ENCODE assay signal across 1 cellular context in the genomic region with DNA sequence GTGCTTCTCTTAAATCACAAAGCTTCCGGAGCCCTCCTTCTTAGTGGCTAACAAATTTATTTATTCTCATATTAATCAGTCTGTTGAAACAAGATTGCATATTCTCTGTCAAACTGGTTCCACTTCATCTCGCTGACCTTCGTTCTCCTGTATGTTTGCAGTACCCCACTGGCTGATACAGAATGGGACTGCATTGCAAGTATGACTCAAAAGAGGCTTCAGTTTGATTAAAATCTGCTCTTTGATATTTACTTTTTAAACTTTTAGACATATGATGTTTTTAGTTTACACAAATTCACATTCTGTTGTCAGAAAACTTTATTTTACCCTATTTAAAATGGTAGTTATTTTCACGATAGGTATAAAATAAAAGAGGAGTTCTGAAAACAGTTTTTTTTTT.
TF ChIP-seq lines count a peak whose summit lies in the region.

No MANE protein-coding gene starts in this region.

TF ChIP-seq in HepG2, 621 proteins besides CTCF, POLR2A, EP300 and RAD21 (continues in another document):
- TF ChIP-seq ZNF749 (CRISPR knock-in tag; IDR thresholded peaks at IDR 0.05; ENCODE audit: borderline replicate concordance) (no peak), ZNF800 (CRISPR knock-in tag; IDR thresholded peaks at IDR 0.05) (no peak), NCOA5 (CRISPR knock-in tag; IDR thresholded peaks at IDR 0.05) (no peak), ZSCAN29 (CRISPR knock-in tag; conservative IDR thresholded peaks at IDR 0.05) (0 out of 2 replicates have a peak, but pooled peaks have one; percentile 30), HDAC1 (CRISPR knock-in tag; IDR thresholded peaks at IDR 0.05) (no peak), ZNF569 (CRISPR knock-in tag; IDR thresholded peaks at IDR 0.05; ENCODE audit: borderline replicate concordance) (no peak), ZNF180 (CRISPR knock-in tag; IDR thresholded peaks at IDR 0.05; ENCODE audit: borderline replicate concordance, low read depth) (no peak), THYN1 (CRISPR knock-in tag; IDR thresholded peaks at IDR 0.05; ENCODE audit: borderline replicate concordance, low read depth) (no peak), JUNB (CRISPR knock-in tag; IDR thresholded peaks at IDR 0.05; ENCODE audit: borderline replicate concordance) (no peak), ASH2L (IDR thresholded peaks at IDR 0.05; ENCODE audit: insufficient read length, low read depth, low read length) (peak; percentile 54), LCORL (IDR thresholded peaks at IDR 0.05) (no peak), LCORL (CRISPR knock-in tag; IDR thresholded peaks at IDR 0.05) (no peak), HNF4G (IDR thresholded peaks at IDR 0.05; ENCODE audit: borderline replicate concordance, low read depth, low read length) (peak; percentile 85), HNF4G (CRISPR knock-in tag; IDR thresholded peaks at IDR 0.05; ENCODE audit: borderline replicate concordance, low read depth) (no peak), PATZ1 (CRISPR knock-in tag; IDR thresholded peaks at IDR 0.05) (peak; percentile 28; the same call in 1 of the 2 replicates), TBP (CRISPR knock-in tag; IDR thresholded peaks at IDR 0.05) (no peak), DPF2 (CRISPR knock-in tag; IDR thresholded peaks at IDR 0.05; ENCODE audit: borderline replicate concordance, low read depth) (peak; percentile 68), ATM (IDR thresholded peaks at IDR 0.05; ENCODE audit: borderline replicate concordance) (no peak), KMT2A (CRISPR knock-in tag; IDR thresholded peaks at IDR 0.05) (no peak), SOX6 (IDR thresholded peaks at IDR 0.05) (no peak), SOX6 (CRISPR knock-in tag; IDR thresholded peaks at IDR 0.05) (peak; percentile 32; the same call in 1 of the 2 replicates), SYNCRIP (IDR thresholded peaks at IDR 0.05; ENCODE audit: insufficient read depth, low read depth, low read length) (no peak), SMARCC2 (IDR thresholded peaks at IDR 0.05) (no peak), AGO1 (IDR thresholded peaks at IDR 0.05; ENCODE audit: low read depth, low read length, poor library complexity, severe bottlenecking) (no peak), MATR3 (CRISPR knock-in tag; IDR thresholded peaks at IDR 0.05) (no peak), ZNF883 (CRISPR knock-in tag; IDR thresholded peaks at IDR 0.05; ENCODE audit: not compliant biosample characterization) (no peak), MYNN (CRISPR knock-in tag; IDR thresholded peaks at IDR 0.05; ENCODE audit: low read depth) (no peak), NCOR1 (IDR thresholded peaks at IDR 0.05; ENCODE audit: borderline replicate concordance, low read length) (0 out of 2 replicates have a peak, but pooled peaks have one; percentile 17), RXRB (CRISPR knock-in tag; IDR thresholded peaks at IDR 0.05; ENCODE audit: borderline replicate concordance) (peak; percentile 26; the same call in 1 of the 2 replicates), PCBP1 (IDR thresholded peaks at IDR 0.05; ENCODE audit: borderline replicate concordance, low read depth, low read length) (no peak), GFI1 (CRISPR knock-in tag; IDR thresholded peaks at IDR 0.05; ENCODE audit: borderline replicate concordance) (no peak; the same call in 1 of the 2 replicates), PRMT3 (CRISPR knock-in tag; IDR thresholded peaks at IDR 0.05; ENCODE audit: borderline replicate concordance, low read depth) (no peak), GTF3A (CRISPR knock-in tag; conservative IDR thresholded peaks at IDR 0.05) (no peak), HIC2 (CRISPR knock-in tag; IDR thresholded peaks at IDR 0.05; ENCODE audit: low read depth) (no peak), CBX5 (CRISPR knock-in tag; IDR thresholded peaks at IDR 0.05; ENCODE audit: borderline replicate concordance) (no peak), CEBPB (IDR thresholded peaks at IDR 0.05; ENCODE audit: borderline replicate concordance, low read depth, low read length) (0 out of 2 replicates have a peak, but pooled peaks have one; percentile 21), ATF3 (CRISPR knock-in tag; IDR thresholded peaks at IDR 0.05) (no peak), ETV5 (CRISPR knock-in tag; IDR thresholded peaks at IDR 0.05; ENCODE audit: borderline replicate concordance) (peak; percentile 9; the same call in 1 of the 2 replicates), FOXP4 (CRISPR knock-in tag; IDR thresholded peaks at IDR 0.05) (peak; percentile 66), CENPX (CRISPR knock-in tag; IDR thresholded peaks at IDR 0.05) (no peak), GABPB1 (CRISPR knock-in tag; IDR thresholded peaks at IDR 0.05) (no peak), FOXA3 (CRISPR knock-in tag; IDR thresholded peaks at IDR 0.05) (peak; percentile 64; the same call in 1 of the 2 replicates)
- TF ChIP-seq, protein P1, sequence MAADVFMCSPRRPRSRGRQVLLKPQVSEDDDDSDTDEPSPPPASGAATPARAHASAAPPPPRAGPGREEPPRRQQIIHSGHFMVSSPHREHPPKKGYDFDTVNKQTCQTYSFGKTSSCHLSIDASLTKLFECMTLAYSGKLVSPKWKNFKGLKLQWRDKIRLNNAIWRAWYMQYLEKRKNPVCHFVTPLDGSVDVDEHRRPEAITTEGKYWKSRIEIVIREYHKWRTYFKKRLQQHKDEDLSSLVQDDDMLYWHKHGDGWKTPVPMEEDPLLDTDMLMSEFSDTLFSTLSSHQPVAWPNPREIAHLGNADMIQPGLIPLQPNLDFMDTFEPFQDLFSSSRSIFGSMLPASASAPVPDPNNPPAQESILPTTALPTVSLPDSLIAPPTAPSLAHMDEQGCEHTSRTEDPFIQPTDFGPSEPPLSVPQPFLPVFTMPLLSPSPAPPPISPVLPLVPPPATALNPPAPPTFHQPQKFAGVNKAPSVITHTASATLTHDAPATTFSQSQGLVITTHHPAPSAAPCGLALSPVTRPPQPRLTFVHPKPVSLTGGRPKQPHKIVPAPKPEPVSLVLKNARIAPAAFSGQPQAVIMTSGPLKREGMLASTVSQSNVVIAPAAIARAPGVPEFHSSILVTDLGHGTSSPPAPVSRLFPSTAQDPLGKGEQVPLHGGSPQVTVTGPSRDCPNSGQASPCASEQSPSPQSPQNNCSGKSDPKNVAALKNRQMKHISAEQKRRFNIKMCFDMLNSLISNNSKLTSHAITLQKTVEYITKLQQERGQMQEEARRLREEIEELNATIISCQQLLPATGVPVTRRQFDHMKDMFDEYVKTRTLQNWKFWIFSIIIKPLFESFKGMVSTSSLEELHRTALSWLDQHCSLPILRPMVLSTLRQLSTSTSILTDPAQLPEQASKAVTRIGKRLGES (CRISPR knock-in tag; IDR thresholded peaks at IDR 0.05; ENCODE audit: borderline replicate concordance) = no peak
- TF ChIP-seq, protein P2, sequence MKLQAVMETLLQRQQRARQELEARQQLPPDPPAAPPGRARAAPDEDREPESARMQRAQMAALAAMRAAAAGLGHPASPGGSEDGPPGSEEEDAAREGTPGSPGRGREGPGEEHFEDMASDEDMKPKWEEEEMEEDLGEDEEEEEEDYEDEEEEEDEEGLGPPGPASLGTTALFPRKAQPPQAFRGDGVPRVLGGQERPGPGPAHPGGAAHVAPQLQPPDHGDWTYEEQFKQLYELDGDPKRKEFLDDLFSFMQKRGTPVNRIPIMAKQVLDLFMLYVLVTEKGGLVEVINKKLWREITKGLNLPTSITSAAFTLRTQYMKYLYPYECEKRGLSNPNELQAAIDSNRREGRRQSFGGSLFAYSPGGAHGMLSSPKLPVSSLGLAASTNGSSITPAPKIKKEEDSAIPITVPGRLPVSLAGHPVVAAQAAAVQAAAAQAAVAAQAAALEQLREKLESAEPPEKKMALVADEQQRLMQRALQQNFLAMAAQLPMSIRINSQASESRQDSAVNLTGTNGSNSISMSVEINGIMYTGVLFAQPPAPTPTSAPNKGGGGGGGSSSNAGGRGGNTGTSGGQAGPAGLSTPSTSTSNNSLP (IDR thresholded peaks at IDR 0.05; ENCODE audit: low read depth, low read length) = peak; percentile 86
- TF ChIP-seq, protein P3, sequence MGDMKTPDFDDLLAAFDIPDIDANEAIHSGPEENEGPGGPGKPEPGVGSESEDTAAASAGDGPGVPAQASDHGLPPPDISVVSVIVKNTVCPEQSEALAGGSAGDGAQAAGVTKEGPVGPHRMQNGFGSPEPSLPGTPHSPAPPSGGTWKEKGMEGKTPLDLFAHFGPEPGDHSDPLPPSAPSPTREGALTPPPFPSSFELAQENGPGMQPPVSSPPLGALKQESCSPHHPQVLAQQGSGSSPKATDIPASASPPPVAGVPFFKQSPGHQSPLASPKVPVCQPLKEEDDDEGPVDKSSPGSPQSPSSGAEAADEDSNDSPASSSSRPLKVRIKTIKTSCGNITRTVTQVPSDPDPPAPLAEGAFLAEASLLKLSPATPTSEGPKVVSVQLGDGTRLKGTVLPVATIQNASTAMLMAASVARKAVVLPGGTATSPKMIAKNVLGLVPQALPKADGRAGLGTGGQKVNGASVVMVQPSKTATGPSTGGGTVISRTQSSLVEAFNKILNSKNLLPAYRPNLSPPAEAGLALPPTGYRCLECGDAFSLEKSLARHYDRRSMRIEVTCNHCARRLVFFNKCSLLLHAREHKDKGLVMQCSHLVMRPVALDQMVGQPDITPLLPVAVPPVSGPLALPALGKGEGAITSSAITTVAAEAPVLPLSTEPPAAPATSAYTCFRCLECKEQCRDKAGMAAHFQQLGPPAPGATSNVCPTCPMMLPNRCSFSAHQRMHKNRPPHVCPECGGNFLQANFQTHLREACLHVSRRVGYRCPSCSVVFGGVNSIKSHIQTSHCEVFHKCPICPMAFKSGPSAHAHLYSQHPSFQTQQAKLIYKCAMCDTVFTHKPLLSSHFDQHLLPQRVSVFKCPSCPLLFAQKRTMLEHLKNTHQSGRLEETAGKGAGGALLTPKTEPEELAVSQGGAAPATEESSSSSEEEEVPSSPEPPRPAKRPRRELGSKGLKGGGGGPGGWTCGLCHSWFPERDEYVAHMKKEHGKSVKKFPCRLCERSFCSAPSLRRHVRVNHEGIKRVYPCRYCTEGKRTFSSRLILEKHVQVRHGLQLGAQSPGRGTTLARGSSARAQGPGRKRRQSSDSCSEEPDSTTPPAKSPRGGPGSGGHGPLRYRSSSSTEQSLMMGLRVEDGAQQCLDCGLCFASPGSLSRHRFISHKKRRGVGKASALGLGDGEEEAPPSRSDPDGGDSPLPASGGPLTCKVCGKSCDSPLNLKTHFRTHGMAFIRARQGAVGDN (CRISPR knock-in tag; IDR thresholded peaks at IDR 0.05) = no peak
- TF ChIP-seq, protein P4, sequence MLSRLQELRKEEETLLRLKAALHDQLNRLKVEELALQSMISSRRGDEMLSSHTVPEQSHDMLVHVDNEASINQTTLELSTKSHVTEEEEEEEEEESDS (CRISPR knock-in tag; IDR thresholded peaks at IDR 0.05; ENCODE audit: borderline replicate concordance) = no peak
- TF ChIP-seq, protein P5, sequence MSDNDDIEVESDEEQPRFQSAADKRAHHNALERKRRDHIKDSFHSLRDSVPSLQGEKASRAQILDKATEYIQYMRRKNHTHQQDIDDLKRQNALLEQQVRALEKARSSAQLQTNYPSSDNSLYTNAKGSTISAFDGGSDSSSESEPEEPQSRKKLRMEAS (IDR thresholded peaks at IDR 0.05) = no peak
